In the genomic region with DNA sequence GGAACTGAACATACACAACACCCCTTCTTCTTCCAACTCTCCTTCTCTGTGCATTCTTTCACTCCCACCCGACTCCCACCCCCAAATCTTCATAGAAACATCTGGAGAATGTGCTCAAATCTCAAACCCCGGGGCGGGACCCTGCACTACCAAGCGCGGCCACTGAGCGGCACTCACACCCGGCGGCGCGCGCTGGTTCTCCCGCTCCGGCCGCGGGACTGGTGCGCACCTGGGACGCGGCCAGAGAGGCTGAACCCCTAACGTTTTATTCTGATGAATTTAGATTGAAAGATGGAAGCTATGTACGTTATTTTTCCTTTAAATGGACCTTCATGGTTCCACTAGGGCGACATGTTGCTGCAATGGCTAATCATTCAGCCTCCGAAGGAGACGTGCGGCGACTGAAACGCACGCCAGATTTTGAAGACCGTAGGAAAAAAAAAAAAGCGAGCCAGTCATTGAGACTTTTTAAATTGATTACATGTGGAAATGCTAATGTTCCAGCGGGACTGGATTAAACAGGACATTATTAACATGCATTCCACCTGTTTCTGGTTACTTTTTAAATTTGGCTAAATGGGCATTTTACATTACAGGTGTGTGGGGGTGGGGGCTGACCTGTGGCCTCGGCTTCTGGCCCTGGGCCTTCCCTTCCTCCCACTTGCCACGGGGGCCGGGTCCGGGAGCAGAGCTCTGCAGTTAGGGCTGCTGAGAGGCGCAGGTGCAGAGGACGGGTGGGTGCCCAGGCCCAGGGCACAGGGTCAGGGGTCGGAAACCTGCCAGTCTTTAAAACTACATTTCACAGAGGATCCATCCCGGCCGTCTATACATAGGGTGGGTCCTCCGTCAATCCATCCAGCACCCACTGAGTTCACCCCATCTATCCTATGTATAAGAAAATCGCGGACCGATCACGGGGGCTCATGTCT, we compare ENCODE assay signal across 1 cellular context.
TF ChIP-seq lines count a peak whose summit lies in the region.

No MANE protein-coding gene starts in this region.

TF ChIP-seq in GM23338, 12 proteins besides CTCF, POLR2A, EP300 and RAD21 (continued from another document):
- TF ChIP-seq, protein P1, sequence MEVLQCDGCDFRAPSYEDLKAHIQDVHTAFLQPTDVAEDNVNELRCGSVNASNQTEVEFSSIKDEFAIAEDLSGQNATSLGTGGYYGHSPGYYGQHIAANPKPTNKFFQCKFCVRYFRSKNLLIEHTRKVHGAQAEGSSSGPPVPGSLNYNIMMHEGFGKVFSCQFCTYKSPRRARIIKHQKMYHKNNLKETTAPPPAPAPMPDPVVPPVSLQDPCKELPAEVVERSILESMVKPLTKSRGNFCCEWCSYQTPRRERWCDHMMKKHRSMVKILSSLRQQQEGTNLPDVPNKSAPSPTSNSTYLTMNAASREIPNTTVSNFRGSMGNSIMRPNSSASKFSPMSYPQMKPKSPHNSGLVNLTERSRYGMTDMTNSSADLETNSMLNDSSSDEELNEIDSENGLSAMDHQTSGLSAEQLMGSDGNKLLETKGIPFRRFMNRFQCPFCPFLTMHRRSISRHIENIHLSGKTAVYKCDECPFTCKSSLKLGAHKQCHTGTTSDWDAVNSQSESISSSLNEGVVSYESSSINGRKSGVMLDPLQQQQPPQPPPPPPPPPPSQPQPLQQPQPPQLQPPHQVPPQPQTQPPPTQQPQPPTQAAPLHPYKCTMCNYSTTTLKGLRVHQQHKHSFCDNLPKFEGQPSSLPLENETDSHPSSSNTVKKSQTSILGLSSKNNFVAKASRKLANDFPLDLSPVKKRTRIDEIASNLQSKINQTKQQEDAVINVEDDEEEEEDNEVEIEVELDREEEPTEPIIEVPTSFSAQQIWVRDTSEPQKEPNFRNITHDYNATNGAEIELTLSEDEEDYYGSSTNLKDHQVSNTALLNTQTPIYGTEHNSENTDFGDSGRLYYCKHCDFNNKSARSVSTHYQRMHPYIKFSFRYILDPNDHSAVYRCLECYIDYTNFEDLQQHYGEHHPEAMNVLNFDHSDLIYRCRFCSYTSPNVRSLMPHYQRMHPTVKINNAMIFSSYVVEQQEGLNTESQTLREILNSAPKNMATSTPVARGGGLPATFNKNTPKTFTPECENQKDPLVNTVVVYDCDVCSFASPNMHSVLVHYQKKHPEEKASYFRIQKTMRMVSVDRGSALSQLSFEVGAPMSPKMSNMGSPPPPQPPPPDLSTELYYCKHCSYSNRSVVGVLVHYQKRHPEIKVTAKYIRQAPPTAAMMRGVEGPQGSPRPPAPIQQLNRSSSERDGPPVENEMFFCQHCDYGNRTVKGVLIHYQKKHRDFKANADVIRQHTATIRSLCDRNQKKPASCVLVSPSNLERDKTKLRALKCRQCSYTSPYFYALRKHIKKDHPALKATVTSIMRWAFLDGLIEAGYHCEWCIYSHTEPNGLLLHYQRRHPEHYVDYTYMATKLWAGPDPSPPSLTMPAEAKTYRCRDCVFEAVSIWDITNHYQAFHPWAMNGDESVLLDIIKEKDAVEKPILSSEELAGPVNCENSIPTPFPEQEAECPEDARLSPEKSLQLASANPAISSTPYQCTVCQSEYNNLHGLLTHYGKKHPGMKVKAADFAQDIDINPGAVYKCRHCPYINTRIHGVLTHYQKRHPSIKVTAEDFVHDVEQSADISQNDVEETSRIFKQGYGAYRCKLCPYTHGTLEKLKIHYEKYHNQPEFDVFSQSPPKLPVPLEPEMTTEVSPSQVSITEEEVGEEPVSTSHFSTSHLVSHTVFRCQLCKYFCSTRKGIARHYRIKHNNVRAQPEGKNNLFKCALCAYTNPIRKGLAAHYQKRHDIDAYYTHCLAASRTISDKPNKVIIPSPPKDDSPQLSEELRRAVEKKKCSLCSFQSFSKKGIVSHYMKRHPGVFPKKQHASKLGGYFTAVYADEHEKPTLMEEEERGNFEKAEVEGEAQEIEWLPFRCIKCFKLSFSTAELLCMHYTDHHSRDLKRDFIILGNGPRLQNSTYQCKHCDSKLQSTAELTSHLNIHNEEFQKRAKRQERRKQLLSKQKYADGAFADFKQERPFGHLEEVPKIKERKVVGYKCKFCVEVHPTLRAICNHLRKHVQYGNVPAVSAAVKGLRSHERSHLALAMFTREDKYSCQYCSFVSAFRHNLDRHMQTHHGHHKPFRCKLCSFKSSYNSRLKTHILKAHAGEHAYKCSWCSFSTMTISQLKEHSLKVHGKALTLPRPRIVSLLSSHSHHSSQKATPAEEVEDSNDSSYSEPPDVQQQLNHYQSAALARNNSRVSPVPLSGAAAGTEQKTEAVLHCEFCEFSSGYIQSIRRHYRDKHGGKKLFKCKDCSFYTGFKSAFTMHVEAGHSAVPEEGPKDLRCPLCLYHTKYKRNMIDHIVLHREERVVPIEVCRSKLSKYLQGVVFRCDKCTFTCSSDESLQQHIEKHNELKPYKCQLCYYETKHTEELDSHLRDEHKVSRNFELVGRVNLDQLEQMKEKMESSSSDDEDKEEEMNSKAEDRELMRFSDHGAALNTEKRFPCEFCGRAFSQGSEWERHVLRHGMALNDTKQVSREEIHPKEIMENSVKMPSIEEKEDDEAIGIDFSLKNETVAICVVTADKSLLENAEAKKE (CRISPR knock-in tag; IDR thresholded peaks at IDR 0.05), result no peak
- no peak for TF ChIP-seq STAT1 (IDR thresholded peaks at IDR 0.05; ENCODE audit: unreplicated experiment)
- TF ChIP-seq ZNF114 (CRISPR knock-in tag; IDR thresholded peaks at IDR 0.05), result no peak
- no peak for TF ChIP-seq NANOG (IDR thresholded peaks at IDR 0.05; ENCODE audit: borderline replicate concordance)
- TF ChIP-seq ZNF331 (CRISPR knock-in tag; IDR thresholded peaks at IDR 0.05; ENCODE audit: low read depth), result no peak
